2 cellular contexts compared by ENCODE assay signal in the genomic region with DNA sequence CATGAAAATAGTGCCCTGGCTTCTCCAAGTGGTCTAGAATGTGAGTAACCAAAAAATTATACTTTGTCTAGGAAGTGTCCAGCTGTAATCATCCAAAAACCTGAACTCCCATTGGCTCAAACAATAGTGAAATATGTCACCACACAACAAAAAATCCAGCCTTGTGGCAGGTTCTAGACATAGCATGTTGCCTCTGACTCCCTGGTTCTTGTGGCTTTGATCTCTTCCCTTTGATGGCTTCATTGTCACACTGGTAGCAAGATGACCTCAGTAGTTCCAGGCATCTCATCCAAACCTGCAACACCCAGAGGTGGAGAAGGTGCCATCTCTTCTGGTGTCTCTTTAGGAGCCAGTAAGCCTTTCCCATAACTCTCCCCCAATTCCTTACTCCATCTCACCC.
TF ChIP-seq lines count a peak whose summit lies in the region.

No MANE protein-coding gene starts in this region.

TF ChIP-seq in IMR-90, 13 proteins besides CTCF, POLR2A, EP300 and RAD21:
- no peak for TF ChIP-seq NFE2L2 (IDR thresholded peaks at IDR 0.05; ENCODE audit: low read depth, low read length)
- no peak for TF ChIP-seq RFX5 (IDR thresholded peaks at IDR 0.05; ENCODE audit: low read depth, low read length)
- no peak for TF ChIP-seq BHLHE40 (IDR thresholded peaks at IDR 0.05; ENCODE audit: low read depth, low read length)
- TF ChIP-seq SMC3 (IDR thresholded peaks at IDR 0.05; ENCODE audit: low read depth, low read length): no peak
- no peak for TF ChIP-seq MAFK (IDR thresholded peaks at IDR 0.05; ENCODE audit: low read depth, low read length)
- no peak for TF ChIP-seq RCOR1 (IDR thresholded peaks at IDR 0.05; ENCODE audit: insufficient replicate concordance, low read length)
- TF ChIP-seq MAZ (IDR thresholded peaks at IDR 0.05; ENCODE audit: borderline replicate concordance, low read depth, low read length): no peak

TF ChIP-seq in WTC11, 78 proteins besides CTCF, POLR2A, EP300 and RAD21:
- TF ChIP-seq RORB (CRISPR knock-in tag; IDR thresholded peaks at IDR 0.05) (no peak), FOXJ3 (CRISPR knock-in tag; IDR thresholded peaks at IDR 0.05; ENCODE audit: borderline replicate concordance) (no peak), ZNF532 (CRISPR knock-in tag; IDR thresholded peaks at IDR 0.05; ENCODE audit: borderline replicate concordance) (no peak), TP53 (CRISPR knock-in tag; IDR thresholded peaks at IDR 0.05) (no peak), E2F5 (CRISPR knock-in tag; IDR thresholded peaks at IDR 0.05) (no peak), GABPB1 (CRISPR knock-in tag; IDR thresholded peaks at IDR 0.05) (no peak), ELF4 (CRISPR knock-in tag; IDR thresholded peaks at IDR 0.05; ENCODE audit: low read depth) (no peak), NFYB (CRISPR knock-in tag; conservative IDR thresholded peaks at IDR 0.05; ENCODE audit: low read depth) (no peak), TEAD1 (CRISPR knock-in tag; IDR thresholded peaks at IDR 0.05) (no peak)
- TF ChIP-seq, protein P1, sequence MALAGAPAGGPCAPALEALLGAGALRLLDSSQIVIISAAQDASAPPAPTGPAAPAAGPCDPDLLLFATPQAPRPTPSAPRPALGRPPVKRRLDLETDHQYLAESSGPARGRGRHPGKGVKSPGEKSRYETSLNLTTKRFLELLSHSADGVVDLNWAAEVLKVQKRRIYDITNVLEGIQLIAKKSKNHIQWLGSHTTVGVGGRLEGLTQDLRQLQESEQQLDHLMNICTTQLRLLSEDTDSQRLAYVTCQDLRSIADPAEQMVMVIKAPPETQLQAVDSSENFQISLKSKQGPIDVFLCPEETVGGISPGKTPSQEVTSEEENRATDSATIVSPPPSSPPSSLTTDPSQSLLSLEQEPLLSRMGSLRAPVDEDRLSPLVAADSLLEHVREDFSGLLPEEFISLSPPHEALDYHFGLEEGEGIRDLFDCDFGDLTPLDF (CRISPR knock-in tag; IDR thresholded peaks at IDR 0.05): no peak
- TF ChIP-seq, protein P2, sequence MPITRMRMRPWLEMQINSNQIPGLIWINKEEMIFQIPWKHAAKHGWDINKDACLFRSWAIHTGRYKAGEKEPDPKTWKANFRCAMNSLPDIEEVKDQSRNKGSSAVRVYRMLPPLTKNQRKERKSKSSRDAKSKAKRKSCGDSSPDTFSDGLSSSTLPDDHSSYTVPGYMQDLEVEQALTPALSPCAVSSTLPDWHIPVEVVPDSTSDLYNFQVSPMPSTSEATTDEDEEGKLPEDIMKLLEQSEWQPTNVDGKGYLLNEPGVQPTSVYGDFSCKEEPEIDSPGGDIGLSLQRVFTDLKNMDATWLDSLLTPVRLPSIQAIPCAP (CRISPR knock-in tag; IDR thresholded peaks at IDR 0.05): no peak
